ENCODE assay signal across 8 cellular contexts in genomic region chr1:85297855-85298629, GRCh38. TPM values are rescaled to one million over a fixed set of nuclear protein-coding genes. Genes with fewer than 3 reads are reported as not detected.
A peak's percentile ranks its signal among the peaks of the same experiment; 100 is the strongest.
DNase-seq lines count a peak whose midpoint lies in the region; ATAC-seq and TF ChIP-seq lines count a peak whose summit lies in the region.

No MANE protein-coding gene starts in this region.

- H3K4me1 ChIP-seq in CD4-positive, alpha-beta memory T cell (ENCODE audit: insufficient read depth, low read length) = peaks cover 16% of the 10 kb centered on the region

- peak; percentile 93 for ATAC-seq in GM21381 (IDR thresholded peaks at IDR 0.05; ENCODE audit: unreplicated experiment)

- peak overlapping the region in 7 of 8 donors; percentile 39 to 67 (median 55) for H3K4me3 Mint-ChIP-seq in CD4-positive, alpha-beta memory T cell
- H3K4me3 Mint-ChIP-seq in CD14-positive monocyte = peak overlapping the region in 1 of 2 donors; percentile 1

- peaks cover 0 to 1% of the 10 kb centered on the region in 2 donors for H3K27me3 Mint-ChIP-seq in CD4-positive, alpha-beta memory T cell
- H3K27me3 Mint-ChIP-seq in CD14-positive monocyte (ENCODE audit: low read depth in 3 of 3) = peaks cover 0 to 5% (median 2%) of the 10 kb centered on the region in 3 donors

- POLR2A ChIA-PET in CD4-positive, alpha-beta memory T cell (lab: Charles Lee; ENCODE audit: partially characterized antibody) = interaction anchor here (2.1 to 4.5 kb wide), 2 partner anchors 22 to 353 kb away, joined by 6 to 28 read pairs; partner anchors contain the start of gene BCL10

- no peak overlapping the region for H3K27ac ChIP-seq in CD4-positive, alpha-beta memory T cell (ENCODE audit: low read depth, low read length)

- no peaks in the 10 kb centered on the region for H3K36me3 Mint-ChIP-seq in CD4-positive, alpha-beta memory T cell
- no peaks in the 10 kb centered on the region for H3K36me3 Mint-ChIP-seq in CD14-positive monocyte

- no peaks in the 10 kb centered on the region for H3K9me3 ChIP-seq in CD4-positive, alpha-beta memory T cell (ENCODE audit: control insufficient read depth in 1 of 2, low read length in 2 of 2)

- TF ChIP-seq CTCF in CD14-positive monocyte (IDR thresholded peaks at IDR 0.05) = no peak

- intact Hi-C loops in CD4-positive, alpha-beta memory T cell (cut with micrococcal nuclease) = loop anchor here (1.0 kb wide), 1 partner anchor 22 kb away; the partner anchor contains the start of gene BCL10
- intact Hi-C loops in CD14-positive monocyte (cut with micrococcal nuclease) = no loop called here

- CTCF ChIA-PET in CD4-positive, alpha-beta memory T cell (lab: Charles Lee; ENCODE audit: partially characterized antibody) = interaction anchor here (0.8 to 4.4 kb wide), 2 partner anchors 10 to 39 kb away, joined by 4 to 19 read pairs; partner anchors contain the start of gene C1orf52

- no peaks in the 10 kb centered on the region for H3K9me3 Mint-ChIP-seq in CD4-positive, alpha-beta memory T cell
- peaks cover 0 to 3% (median 0%) of the 10 kb centered on the region in 7 donors for H3K9me3 Mint-ChIP-seq in CD14-positive monocyte

- peak overlapping the region; percentile 23 to 77 (median 62) for H3K27ac Mint-ChIP-seq in CD4-positive, alpha-beta memory T cell
- no peak overlapping the region for H3K27ac Mint-ChIP-seq in CD14-positive monocyte

- H3K4me3 ChIP-seq in CD4-positive, alpha-beta memory T cell (ENCODE audit: low read length in 2 of 2) = no peak overlapping the region

- peak; percentile 50 to 85 (median 60) for DNase-seq in CD4-positive, alpha-beta memory T cell
- DNase-seq in HS-5 (ENCODE audit: low read depth) (peak; percentile 92), T-helper 22 cell (ENCODE audit: low read depth) (peak; percentile 32), brain pericyte (ENCODE audit: low read depth, low spot score) (peak; percentile 86), lung microvascular endothelial cell (ENCODE audit: low read depth in 2 of 2) (peak; percentile 99 to 100), CD14-positive monocyte (ENCODE audit: low spot score) (no peak)
- DNase-seq in stimulated activated CD8-positive, alpha-beta memory T cell treated with anti-CD3 and anti-CD28 coated beads, Interleukin-15, amount 100 ng/mL, for 48 hours (ENCODE audit: low read depth in 2 of 2) = peak; percentile 70 to 78

- H3K36me3 ChIP-seq in CD4-positive, alpha-beta memory T cell (ENCODE audit: insufficient read depth, low read length) = no peaks in the 10 kb centered on the region

- peaks cover 14 to 27% (median 18%) of the 10 kb centered on the region in 4 donors for H3K4me1 Mint-ChIP-seq in CD4-positive, alpha-beta memory T cell
- H3K4me1 Mint-ChIP-seq in CD14-positive monocyte = no peaks in the 10 kb centered on the region

- H3K27me3 ChIP-seq in CD4-positive, alpha-beta memory T cell (ENCODE audit: insufficient read depth, low read length) = no peaks in the 10 kb centered on the region

RNA-seq across cellular contexts. Expression of gene BCL10, which starts 21.6 kb away (rescaled TPM):
- 10 to 100 TPM; 36.1 to 37.0 TPM for total RNA-seq in CD4-positive, alpha-beta memory T cell
- 10 to 100 TPM; 21.2 to 25.4 TPM for polyA plus RNA-seq in CD4-positive, alpha-beta memory T cell
- 53.0 and 92.5 TPM in 2 replicates for total RNA-seq in lung microvascular endothelial cell
- 10 to 100 TPM; 26.9 to 27.9 TPM for polyA plus RNA-seq in CD14-positive monocyte

RNA-seq across cellular contexts. Expression of gene C1orf52, which starts 38.6 kb away (rescaled TPM):
- total RNA-seq in CD4-positive, alpha-beta memory T cell = 10 to 100 TPM; 39.6 to 41.6 TPM
- polyA plus RNA-seq in CD4-positive, alpha-beta memory T cell = 10 to 100 TPM; 21.2 to 25.8 TPM
- 9.4 and 17.5 TPM in 2 replicates for total RNA-seq in lung microvascular endothelial cell
- 10 to 100 TPM; 18.5 to 19.7 TPM for polyA plus RNA-seq in CD14-positive monocyte

Comparison
In these comparisons a context has a peak if more than half of its experiments do, and no peak if none do; other contexts are left out.
1. H3K27ac Mint-ChIP-seq: peak in CD4-positive, alpha-beta memory T cell (7 of 7); none in CD14-positive monocyte (0 of 7).